ENCODE assay signal across 9 cellular contexts in genomic region chr3:133038731-133039398, GRCh38. TPM values are rescaled to one million over a fixed set of nuclear protein-coding genes. Genes with fewer than 3 reads are reported as not detected.
DNase-seq lines count a peak whose midpoint lies in the region; ATAC-seq and TF ChIP-seq lines count a peak whose summit lies in the region.
"Had no signal": no experiment of that assay in that cellular context is flagged by ENCODE, and none has a peak within 500 bp of the region (broad histone marks: within the 10 kb centered on the region; RNA-seq: fewer than 3 reads in every experiment).

No MANE protein-coding gene starts in this region.

- WGBS in esophagus, 2 donors = 4% methylated on average over 32 of the region's 32 CpGs

- H3K27me3 ChIP-seq in esophagus (ENCODE audit: control insufficient read depth in 1 of 2, insufficient read depth in 2 of 2, low read length in 2 of 2) = peaks cover 0 to 6% of the 10 kb centered on the region in 2 donors

- no peaks in the 10 kb centered on the region for H3K9me3 Mint-ChIP-seq in natural killer cell

- no peak for ATAC-seq in natural killer cell
- ATAC-seq in HG03520 (IDR thresholded peaks at IDR 0.05; ENCODE audit: unreplicated experiment) = no peak

- no peak for TF ChIP-seq CTCF in GM13977 (IDR thresholded peaks at IDR 0.05; ENCODE audit: extremely low read depth, insufficient read depth, missing control alignments)
- no peak for TF ChIP-seq CTCF in natural killer cell (IDR thresholded peaks at IDR 0.05)

- no peaks in the 10 kb centered on the region for H3K9me3 ChIP-seq in esophagus (ENCODE audit: control insufficient read depth in 2 of 2, insufficient read depth in 1 of 2, low read depth in 1 of 2, low read length in 1 of 2)

- peaks cover 4 to 6% of the 10 kb centered on the region in 2 donors for H3K4me1 ChIP-seq in esophagus (ENCODE audit: control insufficient read depth in 2 of 2, insufficient read depth in 2 of 2, low read length in 1 of 2)

- peak overlapping the region; percentile 6 for H3K4me3 Mint-ChIP-seq in natural killer cell
- H3K4me3 Mint-ChIP-seq: natural killer cell treated with Interleukin-12 subunit alpha and Interleukin-12 subunit beta and Interleukin-15 and Interleukin-18, amount 100 ng/mL, for 72 hours had no signal

- H3K36me3 ChIP-seq in esophagus (ENCODE audit: control insufficient read depth in 2 of 2, insufficient read depth in 2 of 2, low read length in 1 of 2) = no peaks in the 10 kb centered on the region

- peak overlapping the region; percentile 55 to 62 for H3K4me3 ChIP-seq in esophagus (ENCODE audit: low read depth in 1 of 2, low read length in 2 of 2)

- no peak overlapping the region for H3K27ac Mint-ChIP-seq in natural killer cell
- H3K27ac Mint-ChIP-seq: natural killer cell treated with Interleukin-12 subunit alpha and Interleukin-12 subunit beta and Interleukin-15 and Interleukin-18, amount 100 ng/mL, for 72 hours had no signal

- no peaks in the 10 kb centered on the region for H3K36me3 Mint-ChIP-seq in natural killer cell
- H3K36me3 Mint-ChIP-seq: natural killer cell treated with Interleukin-12 subunit alpha and Interleukin-12 subunit beta and Interleukin-15 and Interleukin-18, amount 100 ng/mL, for 72 hours had no signal

- intact Hi-C loops in natural killer cell (cut with micrococcal nuclease) = no loop called here

- H3K27ac ChIP-seq in esophagus (ENCODE audit: low read depth in 2 of 2, low read length in 1 of 2) = no peak overlapping the region

- no peaks in the 10 kb centered on the region for H3K4me1 Mint-ChIP-seq in natural killer cell

- DNase-seq in GM13977 (ENCODE audit: low spot score) (peak; percentile 38), NCI-H2227 treated with DMSO at 0.1 percent for 48 hours (lab: John Stamatoyannopoulos, UW) (peak; percentile 16), natural killer cell (no peak), mucosa of gallbladder (ENCODE audit: low spot score) (no peak), AML-193 (lab: John Stamatoyannopoulos, UW) (no peak)
- DNase-seq in activated effector memory CD4-positive, alpha-beta T cell treated with Interleukin-2 at 50 U/mL for 16 hours = no peak

- in situ Hi-C loops in GM13977 (cut with MboI; ENCODE audit: low pct_unique_long_range_greater_than_20kb, low sequenced_read_pairs, unreplicated experiment) = loop anchor here (25.0 kb wide), 1 partner anchor 348 kb away; no protein-coding TSS in a partner anchor

- H3K27me3 Mint-ChIP-seq in natural killer cell (ENCODE audit: low read depth in 2 of 2) = peaks cover 28 to 29% of the 10 kb centered on the region in 2 donors

RNA-seq across cellular contexts. Expression of gene TMEM108, which starts 0.7 kb away (rescaled TPM):
- polyA plus RNA-seq in esophagus = 1 to 10 TPM in 1 of 2 donors, under 1 TPM in 1; 0.41 to 2.7 TPM
- total RNA-seq in natural killer cell (not detected), mucosa of gallbladder (0.95 TPM)
- total RNA-seq: natural killer cell treated with Interleukin-12 subunit alpha and Interleukin-12 subunit beta and Interleukin-15 and Interleukin-18, amount 100 ng/mL, for 72 hours had no signal

Comparison
In these comparisons a context has a peak if more than half of its experiments do, and no peak if none do; other contexts are left out.
1. DNase-seq: peak in GM13977 (single experiment) and NCI-H2227 treated with DMSO at 0.1 percent for 48 hours (single experiment); none in natural killer cell (single experiment), mucosa of gallbladder (single experiment), AML-193 (0 of 2) and activated effector memory CD4-positive, alpha-beta T cell treated with Interleukin-2 at 50 U/mL for 16 hours (single experiment).